Comparison of ENCODE assay signal across 25 cellular contexts in the genomic region with DNA sequence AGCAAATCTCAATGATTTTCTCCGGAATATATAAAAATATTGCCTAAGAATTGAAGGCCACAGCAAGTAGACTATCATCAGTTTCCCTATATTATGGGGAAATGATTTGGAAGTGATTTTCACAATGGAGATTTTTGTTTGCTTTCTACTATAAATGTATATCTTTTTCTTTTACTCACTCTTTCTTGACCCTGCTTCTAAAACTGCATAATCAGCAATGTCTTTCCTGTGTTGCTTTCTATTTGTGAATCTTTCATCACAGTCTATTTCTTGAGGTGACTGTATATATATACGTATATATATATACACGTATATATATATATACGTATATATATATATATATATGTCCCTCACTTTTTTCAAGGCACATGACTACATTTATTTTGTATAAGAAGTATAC.
"Had no signal": no experiment of that assay in that cellular context is flagged by ENCODE, and none has a peak within 500 bp of the region (broad histone marks: within the 10 kb centered on the region; RNA-seq: fewer than 3 reads in every experiment).

No MANE protein-coding gene starts in this region.

- DNase-seq: colonic mucosa; cortex of kidney; effector CD8-positive, alpha-beta T cell; effector memory CD8-positive, alpha-beta T cell; endodermal cell; erythroblast; esophagus squamous epithelium; foreskin fibroblast; foreskin melanocyte; gastrocnemius medialis; glutamatergic neuron; head of caudate nucleus; heart right ventricle; hippocampal formation; left cardiac atrium; left lung; left ventricle myocardium superior; lower lobe of right lung; mesenchymal stem cell; mucosa of descending colon; naive B cell had no signal

- ATAC-seq: effector memory CD8-positive, alpha-beta T cell; esophagus mucosa; gastrocnemius medialis; heart right ventricle; left cardiac atrium; left lung; left ventricle myocardium superior; lower lobe of right lung; mucosa of descending colon had no signal

- H3K36me3 ChIP-seq: colonic mucosa, esophagus squamous epithelium, gastrocnemius medialis, heart right ventricle, left lung, lower lobe of right lung had no signal

- H3K27me3 ChIP-seq: colonic mucosa, esophagus squamous epithelium, gastrocnemius medialis, heart right ventricle, left lung had no signal

- H3K4me3 ChIP-seq: colonic mucosa, esophagus squamous epithelium, gastrocnemius medialis, heart right ventricle, left lung, lower lobe of right lung, mucosa of descending colon had no signal

- FAIRE-seq: islet of Langerhans, keratinocyte had no signal

- H3K4me1 ChIP-seq: colonic mucosa, esophagus squamous epithelium, gastrocnemius medialis, heart right ventricle, left lung, lower lobe of right lung had no signal

- H3K9me3 ChIP-seq: colonic mucosa, esophagus squamous epithelium, gastrocnemius medialis, left lung, lower lobe of right lung, mucosa of descending colon had no signal

- H3K27ac ChIP-seq: colonic mucosa, epithelial cell of prostate, esophagus squamous epithelium, gastrocnemius medialis, heart right ventricle, left lung, lower lobe of right lung had no signal
